ENCODE assay signal across 2 cellular contexts in the genomic region with DNA sequence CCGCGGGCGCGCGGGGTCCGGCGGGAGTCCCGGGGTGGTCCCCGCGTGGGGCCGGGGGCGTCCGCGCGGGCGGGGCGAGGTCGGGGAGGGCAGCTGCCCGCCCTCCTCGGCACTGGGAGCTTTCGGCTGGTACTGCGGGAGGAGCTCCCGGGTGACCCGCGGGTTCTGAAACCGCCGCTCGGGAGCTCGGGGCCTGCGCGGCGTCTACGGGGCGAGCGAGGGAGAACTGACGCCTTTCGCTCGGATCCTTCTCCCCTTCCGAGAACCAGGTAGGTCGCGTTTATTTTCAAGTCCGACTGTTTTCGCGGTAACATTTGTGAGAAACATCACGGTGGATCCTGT.
TF ChIP-seq lines count a peak whose summit lies in the region.

No MANE protein-coding gene starts in this region.

TF ChIP-seq in GM12878, 131 proteins besides CTCF, POLR2A, EP300 and RAD21:
- TF ChIP-seq NR2F1 (conservative IDR thresholded peaks at IDR 0.05) (peak; percentile 41), BACH1 (IDR thresholded peaks at IDR 0.05; ENCODE audit: borderline replicate concordance) (peak; percentile 35; the same call in 1 of the 2 replicates)

TF ChIP-seq in HepG2, 621 proteins besides CTCF, POLR2A, EP300 and RAD21:
- peak; percentile 3; the same call in 1 of the 2 replicates for TF ChIP-seq SAP130 (CRISPR knock-in tag; IDR thresholded peaks at IDR 0.05; ENCODE audit: low read depth)
- TF ChIP-seq SIN3A (IDR thresholded peaks at IDR 0.05; ENCODE audit: borderline replicate concordance, low read depth, low read length) = 0 out of 2 replicates have a peak, but pooled peaks have one; percentile 7
- TF ChIP-seq RXRA (CRISPR knock-in tag; IDR thresholded peaks at IDR 0.05) = peak; percentile 1; the same call in 1 of the 2 replicates
- peak; percentile 45; the same call in 1 of the 2 replicates for TF ChIP-seq KMT2A (CRISPR knock-in tag; IDR thresholded peaks at IDR 0.05)
- TF ChIP-seq SIN3B (IDR thresholded peaks at IDR 0.05; ENCODE audit: low read length) = peak; percentile 51; the same call in 1 of the 2 replicates
- 0 out of 2 replicates have a peak, but pooled peaks have one; percentile 4 for TF ChIP-seq ZNF451 (CRISPR knock-in tag; IDR thresholded peaks at IDR 0.05)
- TF ChIP-seq ZNF766 (CRISPR knock-in tag; IDR thresholded peaks at IDR 0.05; ENCODE audit: borderline replicate concordance) = peak; percentile 18; the same call in 1 of the 2 replicates
- TF ChIP-seq MXD4 (CRISPR knock-in tag; IDR thresholded peaks at IDR 0.05) = 0 out of 2 replicates have a peak, but pooled peaks have one; percentile 3
- TF ChIP-seq, protein P1, sequence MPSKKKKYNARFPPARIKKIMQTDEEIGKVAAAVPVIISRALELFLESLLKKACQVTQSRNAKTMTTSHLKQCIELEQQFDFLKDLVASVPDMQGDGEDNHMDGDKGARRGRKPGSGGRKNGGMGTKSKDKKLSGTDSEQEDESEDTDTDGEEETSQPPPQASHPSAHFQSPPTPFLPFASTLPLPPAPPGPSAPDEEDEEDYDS (CRISPR knock-in tag; IDR thresholded peaks at IDR 0.05) = 0 out of 2 replicates have a peak, but pooled peaks have one; percentile 2
- TF ChIP-seq, protein P2, sequence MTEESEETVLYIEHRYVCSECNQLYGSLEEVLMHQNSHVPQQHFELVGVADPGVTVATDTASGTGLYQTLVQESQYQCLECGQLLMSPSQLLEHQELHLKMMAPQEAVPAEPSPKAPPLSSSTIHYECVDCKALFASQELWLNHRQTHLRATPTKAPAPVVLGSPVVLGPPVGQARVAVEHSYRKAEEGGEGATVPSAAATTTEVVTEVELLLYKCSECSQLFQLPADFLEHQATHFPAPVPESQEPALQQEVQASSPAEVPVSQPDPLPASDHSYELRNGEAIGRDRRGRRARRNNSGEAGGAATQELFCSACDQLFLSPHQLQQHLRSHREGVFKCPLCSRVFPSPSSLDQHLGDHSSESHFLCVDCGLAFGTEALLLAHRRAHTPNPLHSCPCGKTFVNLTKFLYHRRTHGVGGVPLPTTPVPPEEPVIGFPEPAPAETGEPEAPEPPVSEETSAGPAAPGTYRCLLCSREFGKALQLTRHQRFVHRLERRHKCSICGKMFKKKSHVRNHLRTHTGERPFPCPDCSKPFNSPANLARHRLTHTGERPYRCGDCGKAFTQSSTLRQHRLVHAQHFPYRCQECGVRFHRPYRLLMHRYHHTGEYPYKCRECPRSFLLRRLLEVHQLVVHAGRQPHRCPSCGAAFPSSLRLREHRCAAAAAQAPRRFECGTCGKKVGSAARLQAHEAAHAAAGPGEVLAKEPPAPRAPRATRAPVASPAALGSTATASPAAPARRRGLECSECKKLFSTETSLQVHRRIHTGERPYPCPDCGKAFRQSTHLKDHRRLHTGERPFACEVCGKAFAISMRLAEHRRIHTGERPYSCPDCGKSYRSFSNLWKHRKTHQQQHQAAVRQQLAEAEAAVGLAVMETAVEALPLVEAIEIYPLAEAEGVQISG (CRISPR knock-in tag; IDR thresholded peaks at IDR 0.05) = peak; percentile 40; the same call in 1 of the 2 replicates
- 0 out of 2 replicates have a peak, but pooled peaks have one; percentile 7 for TF ChIP-seq TMF1 (CRISPR knock-in tag; IDR thresholded peaks at IDR 0.05; ENCODE audit: low read depth)
- TF ChIP-seq ZNF746 (CRISPR knock-in tag; IDR thresholded peaks at IDR 0.05) = 0 out of 2 replicates have a peak, but pooled peaks have one; percentile 20
